Comparison of ENCODE assay signal across 8 cellular contexts in the genomic region with DNA sequence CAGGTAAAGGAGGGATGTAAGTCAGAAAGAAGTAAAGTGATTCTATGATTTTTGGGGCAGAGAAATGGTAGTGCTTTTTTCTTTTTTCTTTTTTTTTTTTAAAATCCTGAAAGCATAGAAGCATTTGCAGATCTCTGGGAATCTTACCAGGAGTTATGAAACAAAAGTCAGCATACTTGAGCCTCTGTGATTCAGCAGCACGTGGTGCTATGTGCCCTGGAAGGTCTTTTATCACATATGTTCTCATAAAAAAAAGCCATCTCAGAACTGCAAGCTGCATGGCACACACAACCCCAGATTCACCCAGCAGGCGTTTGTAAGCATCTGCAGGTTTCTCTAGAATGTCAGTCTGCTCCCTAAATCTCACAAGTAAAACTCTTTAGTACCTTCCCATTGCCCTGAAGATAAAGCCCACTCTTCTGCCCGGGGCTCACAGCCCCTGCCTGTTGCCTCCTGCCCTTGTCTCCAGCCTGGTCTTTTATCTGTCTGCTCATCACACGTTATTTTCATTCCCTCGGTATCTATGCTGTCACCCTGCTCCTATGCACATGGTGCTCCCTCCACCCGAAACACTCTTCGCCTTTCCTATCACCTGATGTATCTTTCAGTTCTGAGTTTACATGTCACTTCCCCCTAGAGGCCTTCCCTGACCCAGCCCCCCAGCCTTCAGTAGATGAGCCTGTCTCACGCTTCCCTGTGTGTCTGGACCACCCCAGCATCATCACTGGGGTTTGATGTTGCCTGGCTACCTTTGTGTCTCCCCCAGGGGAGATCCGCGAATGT.
A peak's percentile ranks its signal among the peaks of the same experiment; 100 is the strongest.
DNase-seq lines count a peak whose midpoint lies in the region; ATAC-seq and TF ChIP-seq lines count a peak whose summit lies in the region.

No MANE protein-coding gene starts in this region.

- H3K9me2 ChIP-seq in PC-9 (ENCODE audit: insufficient read depth), result no peaks in the 10 kb centered on the region

- H3K27ac ChIP-seq in DND-41 (ENCODE audit: low read length) (no peak overlapping the region), PC-9 (no peak overlapping the region), esophagus muscularis mucosa (replicated peaks in 1 of 4) (peak overlapping the region in 1 of 4 donors; percentile 25)

- H3K79me2 ChIP-seq in DND-41 (ENCODE audit: insufficient read depth, low read length), result no peaks in the 10 kb centered on the region
- no peaks in the 10 kb centered on the region for H3K79me2 ChIP-seq in PC-9 (ENCODE audit: low read depth)

- TF ChIP-seq CTCF in DND-41 (IDR thresholded peaks at IDR 0.05; ENCODE audit: borderline replicate concordance, extremely low read depth, low read length, poor library complexity, severe bottlenecking), result no peak
- no peak for TF ChIP-seq CTCF in PC-9 (conservative IDR thresholded peaks at IDR 0.05)
- TF ChIP-seq CTCF in esophagus muscularis mucosa (IDR thresholded peaks at IDR 0.05), result no peak

- no peak overlapping the region for H2AFZ ChIP-seq in DND-41 (ENCODE audit: low read depth, low read length)
- H2AFZ ChIP-seq in PC-9, result no peak overlapping the region

- POLR2A ChIA-PET in PC-9 (lab: Charles Lee; ENCODE audit: unreplicated experiment), result no interaction called here

- H4K20me1 ChIP-seq in DND-41 (ENCODE audit: insufficient read depth, low read length), result no peaks in the 10 kb centered on the region
- H4K20me1 ChIP-seq in PC-9 (ENCODE audit: insufficient read depth), result no peaks in the 10 kb centered on the region

- no peak for TF ChIP-seq POLR2A in esophagus muscularis mucosa (IDR thresholded peaks at IDR 0.05; ENCODE audit: low read depth)

- H3K4me2 ChIP-seq in DND-41 (ENCODE audit: insufficient read depth, low read length), result no peak overlapping the region
- no peak overlapping the region for H3K4me2 ChIP-seq in PC-9

- TF ChIP-seq EP300 in esophagus muscularis mucosa (IDR thresholded peaks at IDR 0.05), result no peak

- H3K9ac ChIP-seq in DND-41 (ENCODE audit: low read depth, low read length), result no peak overlapping the region

- ATAC-seq in DND-41 (ENCODE audit: insufficient read depth, low read depth), result 0 out of 3 replicates have a peak, but pooled peaks have one; percentile 22
- ATAC-seq in GM21515 (IDR thresholded peaks at IDR 0.05; ENCODE audit: unreplicated experiment), result peak; percentile 85
- ATAC-seq in HG03571 (IDR thresholded peaks at IDR 0.05; ENCODE audit: unreplicated experiment), result peak; percentile 85

- DNase-seq in DND-41 (no peak), head of caudate nucleus (peak in 30 of 42 donors; percentile 12 to 70 (median 40)), AML-193 (lab: John Stamatoyannopoulos, UW) (no peak), PC-9 (no peak), esophagus muscularis mucosa (ENCODE audit: extremely low spot score) (no peak)
- DNase-seq in effector CD8-positive, alpha-beta T cell (lab: John Stamatoyannopoulos, UW), result no peak

- 64% methylated on average over 10 of the region's 10 CpGs for WGBS in esophagus muscularis mucosa

- H3K9me3 ChIP-seq in DND-41 (ENCODE audit: insufficient read depth, low read length, severe bottlenecking) (no peaks in the 10 kb centered on the region), PC-9 (ENCODE audit: insufficient read depth, low read depth) (no peaks in the 10 kb centered on the region), esophagus muscularis mucosa (no peaks in the 10 kb centered on the region)

- BruUV-seq in PC-9 (replicated peaks; lab: Mats Ljungman, UMichigan), result no TSS peak

- H3K36me3 ChIP-seq in DND-41 (ENCODE audit: insufficient read depth, low read length) (no peaks in the 10 kb centered on the region), PC-9 (ENCODE audit: low read depth) (no peaks in the 10 kb centered on the region), esophagus muscularis mucosa (no peaks in the 10 kb centered on the region)

- H3F3A ChIP-seq in PC-9 (ENCODE audit: insufficient read depth, low read depth), result no peaks in the 10 kb centered on the region

- CTCF ChIA-PET in PC-9 (lab: Charles Lee), result no interaction called here

- H3K4me3 ChIP-seq in DND-41 (ENCODE audit: low read depth in 1 of 2, low read length in 2 of 2) (no peak overlapping the region), PC-9 (no peak overlapping the region), esophagus muscularis mucosa (no peak overlapping the region)

- peaks cover 10% of the 10 kb centered on the region for H3K27me3 ChIP-seq in DND-41 (ENCODE audit: insufficient read depth, low read length, poor library complexity)
- H3K27me3 ChIP-seq in PC-9 (ENCODE audit: insufficient read depth, low read depth), result peaks cover 97% of the 10 kb centered on the region
- peaks cover 0 to 8% (median 0%) of the 10 kb centered on the region in 4 donors for H3K27me3 ChIP-seq in esophagus muscularis mucosa

- intact Hi-C loops in head of caudate nucleus (cut with DNase I), result no loop called here
- intact Hi-C loops in PC-9 (cut with micrococcal nuclease; ENCODE audit: unreplicated experiment), result no loop called here
- intact Hi-C loops in esophagus muscularis mucosa (cut with DNase I), result no loop called here

- no peaks in the 10 kb centered on the region for H3K4me1 ChIP-seq in DND-41 (ENCODE audit: insufficient read depth, low read length)
- H3K4me1 ChIP-seq in PC-9 (replicated peaks; ENCODE audit: insufficient read depth), result no peaks in the 10 kb centered on the region
- H3K4me1 ChIP-seq in esophagus muscularis mucosa, result peaks cover 0 to 22% (median 20%) of the 10 kb centered on the region in 4 donors

Comparison
In these comparisons a context has a peak if more than half of its experiments do, and no peak if none do; other contexts are left out.
1. ATAC-seq: peak in every context shown above with its lines; median percentile 85 in GM21515; 85 in HG03571; 22 in DND-41.
2. DNase-seq: peak in head of caudate nucleus (30 of 42); none in DND-41 (single experiment), effector CD8-positive, alpha-beta T cell (single experiment), AML-193 (0 of 2), PC-9 (0 of 2) and esophagus muscularis mucosa (single experiment).